ENCODE assay signal across 9 cellular contexts in the genomic region with DNA sequence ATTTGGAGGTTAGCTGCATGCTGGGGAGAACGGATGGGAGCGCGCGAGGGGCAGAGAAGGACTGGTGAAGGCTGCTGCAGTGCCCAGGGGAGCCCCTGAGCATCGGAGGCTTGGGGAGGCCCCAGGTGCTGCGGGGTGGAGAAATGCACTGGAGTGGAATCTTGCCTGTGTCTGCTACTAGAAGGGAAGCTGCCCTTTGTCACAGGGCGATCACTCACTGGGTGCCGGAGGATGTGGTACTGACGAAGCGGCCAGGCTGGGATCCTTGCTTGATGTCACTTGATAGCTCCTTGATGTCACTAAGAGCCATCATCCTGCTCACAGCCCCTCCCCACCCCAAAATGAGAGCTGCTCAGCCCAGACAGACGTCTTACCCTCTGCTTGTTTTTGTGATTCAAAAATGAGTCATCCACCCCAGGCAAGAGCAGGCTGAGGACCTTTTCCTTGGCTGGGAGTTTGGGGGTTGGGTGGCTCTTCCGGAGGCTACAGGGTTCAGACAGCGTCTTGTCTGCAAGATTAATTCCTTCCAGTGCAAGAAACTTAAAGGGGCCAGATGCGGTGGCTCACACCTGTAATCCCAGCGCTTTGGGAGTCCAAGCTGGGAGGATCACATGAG.
DNase-seq lines count a peak whose midpoint lies in the region; ATAC-seq and TF ChIP-seq lines count a peak whose summit lies in the region.
"Had no signal": no experiment of that assay in that cellular context is flagged by ENCODE, and none has a peak within 500 bp of the region (broad histone marks: within the 10 kb centered on the region; RNA-seq: fewer than 3 reads in every experiment).

No MANE protein-coding gene starts in this region.

- H3K4me3 ChIP-seq in heart left ventricle: no peak overlapping the region
- H3K4me3 ChIP-seq in left ventricle myocardium inferior: no peak overlapping the region
- no peak overlapping the region for H3K4me3 ChIP-seq in upper lobe of right lung

- H3K36me3 ChIP-seq in heart left ventricle: no peaks in the 10 kb centered on the region
- H3K36me3 ChIP-seq in left ventricle myocardium inferior: no peaks in the 10 kb centered on the region
- H3K36me3 ChIP-seq in upper lobe of right lung: no peaks in the 10 kb centered on the region

- H3K27ac ChIP-seq in heart left ventricle: no peak overlapping the region
- H3K27ac ChIP-seq in left ventricle myocardium inferior (replicated peaks): no peak overlapping the region
- H3K27ac ChIP-seq in upper lobe of right lung: no peak overlapping the region

- no peak for TF ChIP-seq POLR2A in heart left ventricle (IDR thresholded peaks at IDR 0.05)

- H3K27me3 ChIP-seq in heart left ventricle: peaks cover 0 to 3% (median 0%) of the 10 kb centered on the region in 9 donors
- H3K27me3 ChIP-seq in left ventricle myocardium inferior (ENCODE audit: low read depth): peaks cover 18% of the 10 kb centered on the region
- H3K27me3 ChIP-seq in upper lobe of right lung: no peaks in the 10 kb centered on the region

- TF ChIP-seq CTCF in heart left ventricle (IDR thresholded peaks at IDR 0.05) (no peak), left ventricle myocardium inferior (IDR thresholded peaks at IDR 0.05; ENCODE audit: borderline replicate concordance) (no peak), upper lobe of right lung (IDR thresholded peaks at IDR 0.05) (no peak)

- H3K9me3 ChIP-seq in heart left ventricle (peaks cover 0 to 1% (median 0%) of the 10 kb centered on the region in 12 donors), left ventricle myocardium inferior (replicated peaks) (no peaks in the 10 kb centered on the region), upper lobe of right lung (no peaks in the 10 kb centered on the region)

- ATAC-seq in heart left ventricle (peak in 3 of 4 donors; percentile 29 to 78 (median 44)), upper lobe of right lung (peak; percentile 48), GM19023 (IDR thresholded peaks at IDR 0.05; ENCODE audit: unreplicated experiment) (no peak), HG02623 (IDR thresholded peaks at IDR 0.05; ENCODE audit: unreplicated experiment) (no peak)

- WGBS in heart left ventricle, 4 donors: 72 to 77% (median 73%) methylated on average over 12 to 15 of the region's 15 CpGs

- intact Hi-C loops in heart left ventricle (cut with DNase I): no loop called here
- intact Hi-C loops in left ventricle myocardium inferior (cut with micrococcal nuclease): no loop called here
- intact Hi-C loops in upper lobe of right lung (cut with DNase I): no loop called here

- DNase-seq in heart left ventricle: no peak
- DNase-seq in left ventricle myocardium inferior: no peak
- DNase-seq in T-helper 9 cell: peak; percentile 12
- DNase-seq in foreskin melanocyte: peak; percentile 80
- DNase-seq in upper lobe of right lung: no peak
- no peak for DNase-seq in NCI-H526 treated with DMSO at 0.1 percent for 48 hours (lab: John Stamatoyannopoulos, UW)
- DNase-seq: NCI-H748 treated with DMSO at 0.1 percent for 48 hours had no signal

- peaks cover 0 to 4% (median 0%) of the 10 kb centered on the region in 12 donors for H3K4me1 ChIP-seq in heart left ventricle
- no peaks in the 10 kb centered on the region for H3K4me1 ChIP-seq in left ventricle myocardium inferior
- H3K4me1 ChIP-seq in upper lobe of right lung: no peaks in the 10 kb centered on the region

Comparison
In these comparisons a context has a peak if more than half of its experiments do, and no peak if none do; other contexts are left out.
1. ATAC-seq: peak in heart left ventricle (3 of 4) and upper lobe of right lung (single experiment); none in GM19023 (single experiment) and HG02623 (single experiment).
2. DNase-seq: peak in T-helper 9 cell (single experiment) and foreskin melanocyte (single experiment); none in heart left ventricle (0 of 5), left ventricle myocardium inferior (single experiment), upper lobe of right lung (single experiment) and NCI-H526 treated with DMSO at 0.1 percent for 48 hours (single experiment).